ENCODE assay signal across 32 cellular contexts in genomic region chr14:104530651-104531050, GRCh38. TPM values are rescaled to one million over a fixed set of nuclear protein-coding genes. Genes with fewer than 3 reads are reported as not detected.
"Had no signal": no experiment of that assay in that cellular context is flagged by ENCODE, and none has a peak within 500 bp of the region (broad histone marks: within the 10 kb centered on the region; RNA-seq: fewer than 3 reads in every experiment).

No MANE protein-coding gene starts in this region.

- H2AFZ ChIP-seq: neural progenitor cell had no signal

- H3K4me1 ChIP-seq: neural progenitor cell, right lobe of liver, stomach, thyroid gland had no signal

- H3K27ac ChIP-seq: brain microvascular endothelial cell, neural progenitor cell, right lobe of liver, stomach, thyroid gland had no signal

- DNase-seq: activated CD4-positive, alpha-beta memory T cell treated with anti-CD3 and anti-CD28 coated beads for 36 hours; activated CD4-positive, alpha-beta T cell treated with anti-CD3 and anti-CD28 coated beads, Interleukin-2, amount 10 ng/mL, durations not matched to agents 24 days and 14 days; activated CD4-positive, CD25-positive, alpha-beta regulatory T cell treated with anti-CD3 and anti-CD28 coated beads, Interleukin-2, amount 50 U/mL, for 72 hours; activated CD8-positive, alpha-beta memory T cell treated with anti-CD3 and anti-CD28 coated beads, Interleukin-2, amount 50 U/mL, for 4 hours; activated effector memory CD4-positive, alpha-beta T cell treated with anti-CD3 and anti-CD28 coated beads, Interleukin-2, amount 50 U/mL, for 16 hours; activated naive CD4-positive, alpha-beta T cell treated with anti-CD3 and anti-CD28 coated beads for 36 hours; activated naive CD8-positive, alpha-beta T cell treated with anti-CD3 and anti-CD28 coated beads for 36 hours; activated T-cell treated with anti-CD3 and anti-CD28 coated beads, Interleukin-2, amount 50 U/mL, for 1 hour; amniotic stem cell; brain microvascular endothelial cell; cortex of kidney; effector memory CD8-positive, alpha-beta T cell; foreskin fibroblast; naive thymus-derived CD8-positive, alpha-beta T cell; occipital lobe; right lobe of liver; small intestine; stimulated activated CD4-positive, alpha-beta T cell treated with anti-CD3 and anti-CD28 coated beads, Interleukin-1b, Interleukin-23, amount 100 ng/mL, for 48 hours; stimulated activated CD4-positive, alpha-beta T cell treated with anti-CD3 and anti-CD28 coated beads, Interleukin-4, amount 100 ng/mL, for 4 hours; stimulated activated CD8-positive, alpha-beta memory T cell treated with anti-CD3 and anti-CD28 coated beads, Interleukin-4, amount 100 ng/mL, for 48 hours; stimulated activated naive B cell treated with anti-CD40 and anti-IgM and Interleukin-4, amounts not matched to agents 10 μg/mL and 1 μg/mL and 100 μg/mL, for 72 hours; stomach; T-helper 2 cell; thyroid gland had no signal

- H3K4me3 Mint-ChIP-seq: activated CD4-positive, alpha-beta memory T cell treated with anti-CD3 and anti-CD28 coated beads for 36 hours; activated CD4-positive, alpha-beta T cell treated with anti-CD3 and anti-CD28 coated beads, Interleukin-2, amount 10 ng/mL, durations not matched to agents 24 days and 14 days; activated naive CD4-positive, alpha-beta T cell treated with anti-CD3 and anti-CD28 coated beads for 36 hours; activated naive CD8-positive, alpha-beta T cell treated with anti-CD3 and anti-CD28 coated beads for 36 hours; activated T-helper 1 cell treated with anti-CD3 and anti-CD28 coated beads, Interleukin-12 subunit alpha, Interleukin-12 subunit beta, Interleukin-2, Interleukin-4 antibody, amounts not matched to agents 30 ng/mL and 10 ng/mL and 1 ng/mL, durations not matched to agents 14 hours and 24 hours and 36 hours; effector memory CD8-positive, alpha-beta T cell; naive thymus-derived CD8-positive, alpha-beta T cell; neural progenitor cell; stimulated activated naive B cell treated with anti-CD40 and anti-IgM and Interleukin-4, amounts not matched to agents 10 μg/mL and 1 μg/mL and 100 μg/mL, for 72 hours had no signal

- H3K4me2 ChIP-seq: neural progenitor cell had no signal

- H3K9me3 ChIP-seq: right lobe of liver, thyroid gland had no signal

- H3K27me3 Mint-ChIP-seq: activated CD4-positive, alpha-beta T cell treated with anti-CD3 and anti-CD28 coated beads, Interleukin-2, amount 10 ng/mL, durations not matched to agents 24 days and 14 days had no signal

- H3K36me3 ChIP-seq: brain microvascular endothelial cell, heart left ventricle, neural progenitor cell, right lobe of liver, stomach, thyroid gland had no signal

- FAIRE-seq: astrocyte, endothelial cell of umbilical vein, islet of Langerhans, small intestine had no signal

- H3K9ac ChIP-seq: neural progenitor cell had no signal

- H3K27ac Mint-ChIP-seq: activated CD4-positive, alpha-beta memory T cell treated with anti-CD3 and anti-CD28 coated beads for 36 hours; activated CD4-positive, alpha-beta T cell treated with anti-CD3 and anti-CD28 coated beads, Interleukin-2, amount 10 ng/mL, durations not matched to agents 24 days and 14 days; activated naive CD4-positive, alpha-beta T cell treated with anti-CD3 and anti-CD28 coated beads for 36 hours; activated naive CD8-positive, alpha-beta T cell treated with anti-CD3 and anti-CD28 coated beads for 36 hours; activated T-helper 1 cell treated with anti-CD3 and anti-CD28 coated beads, Interleukin-12 subunit alpha, Interleukin-12 subunit beta, Interleukin-2, Interleukin-4 antibody, amounts not matched to agents 30 ng/mL and 10 ng/mL and 1 ng/mL, durations not matched to agents 14 hours and 24 hours and 36 hours; effector memory CD8-positive, alpha-beta T cell; naive thymus-derived CD8-positive, alpha-beta T cell; neural progenitor cell; stimulated activated naive B cell treated with anti-CD40 and anti-IgM and Interleukin-4, amounts not matched to agents 10 μg/mL and 1 μg/mL and 100 μg/mL, for 72 hours had no signal

- ATAC-seq: effector memory CD8-positive, alpha-beta T cell; naive thymus-derived CD8-positive, alpha-beta T cell; right lobe of liver; stimulated activated naive B cell treated with anti-CD40 and anti-IgM and Interleukin-4, amounts not matched to agents 10 μg/mL and 1 μg/mL and 100 μg/mL, for 72 hours had no signal

- H3K4me3 ChIP-seq: heart left ventricle, neural progenitor cell, right lobe of liver, stomach, thyroid gland had no signal

- H3K36me3 Mint-ChIP-seq: activated CD4-positive, alpha-beta memory T cell treated with anti-CD3 and anti-CD28 coated beads for 36 hours; activated naive CD8-positive, alpha-beta T cell treated with anti-CD3 and anti-CD28 coated beads for 36 hours; neural progenitor cell had no signal

- H3K4me1 Mint-ChIP-seq: activated CD4-positive, alpha-beta T cell treated with anti-CD3 and anti-CD28 coated beads, Interleukin-2, amount 10 ng/mL, durations not matched to agents 24 days and 14 days; activated naive CD8-positive, alpha-beta T cell treated with anti-CD3 and anti-CD28 coated beads for 36 hours; neural progenitor cell had no signal

- H3K27me3 ChIP-seq: brain microvascular endothelial cell, heart left ventricle, neural progenitor cell, right lobe of liver, thyroid gland had no signal

RNA-seq across cellular contexts. Expression of gene C14orf180, which starts 48.9 kb away (rescaled TPM):
- total RNA-seq: activated CD4-positive, alpha-beta memory T cell treated with anti-CD3 and anti-CD28 coated beads for 36 hours; activated CD4-positive, alpha-beta T cell treated with anti-CD3 and anti-CD28 coated beads, Interleukin-2, amount 10 ng/mL, durations not matched to agents 24 days and 14 days; activated CD8-positive, alpha-beta memory T cell treated with anti-CD3 and anti-CD28 coated beads for 36 hours; activated naive CD4-positive, alpha-beta T cell treated with anti-CD3 and anti-CD28 coated beads for 36 hours; activated naive CD8-positive, alpha-beta T cell treated with anti-CD3 and anti-CD28 coated beads for 36 hours; activated T-helper 1 cell treated with anti-CD3 and anti-CD28 coated beads, Interleukin-12 subunit alpha, Interleukin-12 subunit beta, Interleukin-2, Interleukin-4 antibody, amounts not matched to agents 30 ng/mL and 10 ng/mL and 1 ng/mL, durations not matched to agents 14 hours and 24 hours and 36 hours; astrocyte; chondrocyte; endothelial cell of umbilical vein; naive thymus-derived CD8-positive, alpha-beta T cell; occipital lobe had no signal
- polyA plus RNA-seq: endothelial cell of umbilical vein; naive thymus-derived CD8-positive, alpha-beta T cell had no signal
